In genomic region chr9:114259800-114260523, GRCh38 we compare ENCODE assay signal across 27 cellular contexts.
DNase-seq lines count a peak whose midpoint lies in the region; ATAC-seq and TF ChIP-seq lines count a peak whose summit lies in the region.
"Had no signal": no experiment of that assay in that cellular context is flagged by ENCODE, and none has a peak within 500 bp of the region (broad histone marks: within the 10 kb centered on the region; RNA-seq: fewer than 3 reads in every experiment).

No MANE protein-coding gene starts in this region.

- ATAC-seq in GM19328 (IDR thresholded peaks at IDR 0.05; ENCODE audit: unreplicated experiment): no peak
- ATAC-seq: sciatic nerve had no signal

- peaks cover 3% of the 10 kb centered on the region for H3K27me3 Mint-ChIP-seq in neural progenitor cell (ENCODE audit: insufficient read depth, low read depth)
- H3K27me3 Mint-ChIP-seq: type B pancreatic cell had no signal

- H3K4me1 ChIP-seq in SK-N-SH (ENCODE audit: control insufficient read depth in 1 of 2, insufficient read depth in 2 of 2, low read depth in 1 of 2, low read length in 1 of 2): peaks cover 0 to 24% of the 10 kb centered on the region in 2 experiments; a peak in 1 of 4 replicates
- peaks cover 14% of the 10 kb centered on the region for H3K4me1 ChIP-seq in neural progenitor cell
- H3K4me1 ChIP-seq: breast epithelium, colonic mucosa, Peyer's patch had no signal

- TF ChIP-seq RAD21 in SK-N-SH (IDR thresholded peaks at IDR 0.05; ENCODE audit: low read length): no peak

- no peak overlapping the region for H3K4me3 ChIP-seq in SK-N-SH (ENCODE audit: low read depth in 2 of 2, low read length in 1 of 2)
- no peak overlapping the region for H3K4me3 ChIP-seq in neural progenitor cell
- H3K4me3 ChIP-seq: breast epithelium, colonic mucosa, GM23248, Peyer's patch had no signal

- peak in 1 of 2 experiments; percentile 62; a peak in 1 of 4 replicates for TF ChIP-seq EP300 in SK-N-SH (IDR thresholded peaks at IDR 0.05; ENCODE audit: borderline replicate concordance in 1 of 2, low read depth in 1 of 2, low read length in 1 of 2)

- H3K27ac ChIP-seq in SK-N-SH (ENCODE audit: low read depth in 2 of 2, low read length in 1 of 2) (no peak overlapping the region; a peak in 1 of 4 replicates), neural progenitor cell (no peak overlapping the region)
- H3K27ac ChIP-seq: breast epithelium, colonic mucosa, GM23248, Peyer's patch had no signal

- H3K9ac ChIP-seq in SK-N-SH (no peak overlapping the region), neural progenitor cell (no peak overlapping the region)
- H3K9ac ChIP-seq: GM23248 had no signal

- H3K27me3 ChIP-seq in SK-N-SH (ENCODE audit: insufficient read depth): no peaks in the 10 kb centered on the region
- H3K27me3 ChIP-seq in neural progenitor cell: no peaks in the 10 kb centered on the region
- H3K27me3 ChIP-seq: breast epithelium, colonic mucosa, Peyer's patch had no signal

- CTCF ChIA-PET in SK-N-SH (lab: Yijun Ruan, JAX): interaction anchor here (0.6 to 16.3 kb wide), 12 partner anchors 12 to 178 kb away, joined by 3 to 186 read pairs (median 10); partner anchors contain the start of gene COL27A1

- H3K4me2 ChIP-seq in SK-N-SH (no peak overlapping the region), neural progenitor cell (no peak overlapping the region)

- peaks cover 19% of the 10 kb centered on the region for H3K4me1 Mint-ChIP-seq in neural progenitor cell
- H3K4me1 Mint-ChIP-seq: CD14-positive monocyte had no signal

- H3K9me2 ChIP-seq in SK-N-SH: no peaks in the 10 kb centered on the region

- H3K4me3 Mint-ChIP-seq in neural progenitor cell: no peak overlapping the region
- H3K4me3 Mint-ChIP-seq: activated T-helper 1 cell treated with anti-CD3 and anti-CD28 coated beads, Interleukin-12 subunit alpha, Interleukin-12 subunit beta, Interleukin-2, Interleukin-4 antibody, amounts not matched to agents 30 ng/mL and 10 ng/mL and 1 ng/mL, durations not matched to agents 14 hours and 24 hours and 36 hours; CD14-positive monocyte; HFFc6; type B pancreatic cell had no signal

- H3K36me3 ChIP-seq in SK-N-SH (replicated peaks in 1 of 2; ENCODE audit: control insufficient read depth in 1 of 2, insufficient read depth in 2 of 2, low read length in 1 of 2): no peaks in the 10 kb centered on the region
- no peaks in the 10 kb centered on the region for H3K36me3 ChIP-seq in neural progenitor cell
- H3K36me3 ChIP-seq: breast epithelium, colonic mucosa, Peyer's patch had no signal

- H3K79me2 ChIP-seq in SK-N-SH (ENCODE audit: insufficient read depth) (no peaks in the 10 kb centered on the region), neural progenitor cell (ENCODE audit: low read depth) (no peaks in the 10 kb centered on the region)

- H3F3A ChIP-seq in SK-N-SH (replicated peaks; ENCODE audit: insufficient read depth) (no peaks in the 10 kb centered on the region), neural progenitor cell (ENCODE audit: low read depth) (peaks cover 13% of the 10 kb centered on the region)

- H3K36me3 Mint-ChIP-seq in neural progenitor cell: no peaks in the 10 kb centered on the region
- H3K36me3 Mint-ChIP-seq: CD14-positive monocyte, type B pancreatic cell had no signal

- no peak overlapping the region for H2AFZ ChIP-seq in SK-N-SH (ENCODE audit: low read depth)
- no peak overlapping the region for H2AFZ ChIP-seq in neural progenitor cell (replicated peaks)
- H2AFZ ChIP-seq: GM23248 had no signal

- WGBS in SK-N-SH (ENCODE audit: low lambda C conversion rate): 71% methylated on average over 8 of the region's 15 CpGs

- H4K20me1 ChIP-seq in SK-N-SH (ENCODE audit: insufficient read depth) (no peaks in the 10 kb centered on the region), neural progenitor cell (ENCODE audit: low read depth) (no peaks in the 10 kb centered on the region)

- POLR2A ChIA-PET in SK-N-SH (lab: Yijun Ruan, JAX): interaction anchor here (1.0 to 1.7 kb wide), 2 partner anchors 10 to 29 kb away, joined by 3 to 7 read pairs; no protein-coding TSS in a partner anchor

- DNase-seq in DMS 273 treated with DMSO at 0.1 percent for 48 hours (lab: John Stamatoyannopoulos, UW) (peak; percentile 95), NCI-H1694 treated with DMSO at 0.1 percent for 48 hours (lab: John Stamatoyannopoulos, UW) (peak; percentile 86), SK-N-SH (peak; percentile 92), neural progenitor cell (ENCODE audit: low spot score) (peak; percentile 15), dedifferentiated amniotic fluid mesenchymal stem cell (ENCODE audit: extremely low spot score) (no peak)
- DNase-seq in activated CD8-positive, alpha-beta memory T cell treated with anti-CD3 and anti-CD28 coated beads, Interleukin-2, amount 50 U/mL, for 48 hours: no peak
- DNase-seq: activated CD4-positive, alpha-beta T cell treated with anti-CD3 and anti-CD28 coated beads, Interleukin-2, amount 50 U/mL, for 4 hours; activated naive CD4-positive, alpha-beta T cell treated with anti-CD3 and anti-CD28 coated beads, Interleukin-2, amount 50 U/mL, for 16 hours; amniotic stem cell; colonic mucosa; effector memory CD4-positive, alpha-beta T cell; GM23248; head of caudate nucleus; HFFc6; KG1; Peyer's patch; posterior cingulate gyrus; SHP77 treated with DMSO at 0.1 percent for 48 hours; stimulated activated CD4-positive, alpha-beta T cell treated with anti-CD3 and anti-CD28 coated beads, Interleukin-12 subunit alpha, Interleukin-12 subunit beta, amount 100 ng/mL, for 4 hours; stimulated activated CD4-positive, alpha-beta T cell treated with anti-CD3 and anti-CD28 coated beads, Interleukin-4, amount 100 ng/mL, for 1 hour; T1000 had no signal

- H3K9me3 ChIP-seq in SK-N-SH (no peaks in the 10 kb centered on the region), neural progenitor cell (ENCODE audit: low read depth) (no peaks in the 10 kb centered on the region)
- H3K9me3 ChIP-seq: breast epithelium, colonic mucosa, Peyer's patch had no signal

- H3K27ac Mint-ChIP-seq in neural progenitor cell: no peak overlapping the region
- H3K27ac Mint-ChIP-seq: HFFc6, type B pancreatic cell had no signal

- H3K9me3 Mint-ChIP-seq in neural progenitor cell: no peaks in the 10 kb centered on the region
- H3K9me3 Mint-ChIP-seq: activated T-helper 1 cell treated with anti-CD3 and anti-CD28 coated beads, Interleukin-12 subunit alpha, Interleukin-12 subunit beta, Interleukin-2, Interleukin-4 antibody, amounts not matched to agents 30 ng/mL and 10 ng/mL and 1 ng/mL, durations not matched to agents 14 hours and 24 hours and 36 hours; HFFc6; type B pancreatic cell had no signal

- TF ChIP-seq CTCF in SK-N-SH (IDR thresholded peaks at IDR 0.05) (no peak), neural progenitor cell (IDR thresholded peaks at IDR 0.05) (no peak)

TF ChIP-seq in SK-N-SH, 30 proteins besides CTCF, POLR2A, EP300 and RAD21:
- TF ChIP-seq FOXJ3 (CRISPR knock-in tag; IDR thresholded peaks at IDR 0.05): 0 out of 2 replicates have a peak, but pooled peaks have one; percentile 46
- TF ChIP-seq CHD2 (IDR thresholded peaks at IDR 0.05; ENCODE audit: low read length, partially characterized antibody): peak; percentile 63
- peak; percentile 33; the same call in 1 of the 2 replicates for TF ChIP-seq NFIC (IDR thresholded peaks at IDR 0.05; ENCODE audit: borderline replicate concordance)
- no peak for TF ChIP-seq TEAD4 (IDR thresholded peaks at IDR 0.05; ENCODE audit: borderline replicate concordance, insufficient read depth)
- peak; percentile 70 for TF ChIP-seq GATA2 (CRISPR knock-in tag; IDR thresholded peaks at IDR 0.05)
- TF ChIP-seq MXI1 (IDR thresholded peaks at IDR 0.05; ENCODE audit: low read depth, low read length): peak; percentile 7; the same call in 1 of the 2 replicates
- TF ChIP-seq RCOR1 (IDR thresholded peaks at IDR 0.05; ENCODE audit: low read length): peak; percentile 97
- no peak for TF ChIP-seq RFX5 (IDR thresholded peaks at IDR 0.05; ENCODE audit: low read length)
- no peak for TF ChIP-seq MEF2A (IDR thresholded peaks at IDR 0.05; ENCODE audit: borderline replicate concordance, low read depth)
- TF ChIP-seq TAF1 (IDR thresholded peaks at IDR 0.05; ENCODE audit: borderline replicate concordance, low read depth, low read length): no peak
- TF ChIP-seq JUND (IDR thresholded peaks at IDR 0.05): no peak
- TF ChIP-seq SMC3 (IDR thresholded peaks at IDR 0.05; ENCODE audit: low read depth, low read length): no peak
- TF ChIP-seq TCF12 (IDR thresholded peaks at IDR 0.05): peak; percentile 62

Comparison
In these comparisons a context has a peak if more than half of its experiments do, and no peak if none do; other contexts are left out.
1. DNase-seq: peak in DMS 273 treated with DMSO at 0.1 percent for 48 hours (single experiment), NCI-H1694 treated with DMSO at 0.1 percent for 48 hours (single experiment), SK-N-SH (single experiment) and neural progenitor cell (single experiment); none in dedifferentiated amniotic fluid mesenchymal stem cell (single experiment) and activated CD8-positive, alpha-beta memory T cell treated with anti-CD3 and anti-CD28 coated beads, Interleukin-2, amount 50 U/mL, for 48 hours (single experiment).